In genomic region chr17:53462393-53462811, GRCh38 we compare ENCODE assay signal across 19 cellular contexts.
A peak's percentile ranks its signal among the peaks of the same experiment; 100 is the strongest.
DNase-seq lines count a peak whose midpoint lies in the region; ATAC-seq and TF ChIP-seq lines count a peak whose summit lies in the region.
"Had no signal": no experiment of that assay in that cellular context is flagged by ENCODE, and none has a peak within 500 bp of the region (broad histone marks: within the 10 kb centered on the region; RNA-seq: fewer than 3 reads in every experiment).

No MANE protein-coding gene starts in this region.

- no peak for ATAC-seq in SK-N-SH treated with all-trans-retinoic acid at 6 μM for 48 hours
- ATAC-seq: activated naive CD8-positive, alpha-beta T cell treated with anti-CD3 and anti-CD28 coated beads, Interleukin-2, amount 50 U/mL, for 24 hours had no signal

- no peak overlapping the region for H4K8ac ChIP-seq in mesenchymal stem cell (ENCODE audit: low read length)

- no peak overlapping the region for H2AFZ ChIP-seq in mesenchymal stem cell (ENCODE audit: low read depth, low read length)

- peaks cover 2% of the 10 kb centered on the region for H3K4me1 ChIP-seq in mesenchymal stem cell (ENCODE audit: control insufficient read depth, insufficient read depth, low read depth, low read length)
- H3K4me1 ChIP-seq: prostate gland had no signal

- H3K4ac ChIP-seq in mesenchymal stem cell (ENCODE audit: low read depth in 1 of 2, low read length in 2 of 2): no peak overlapping the region

- TF ChIP-seq CTCF in epithelial cell of esophagus (IDR thresholded peaks at IDR 0.05; ENCODE audit: insufficient read depth, low read depth, low read length, missing control alignments): no peak

- H3K9ac ChIP-seq in mesenchymal stem cell (ENCODE audit: low read length): no peak overlapping the region

- H2AK5ac ChIP-seq in mesenchymal stem cell (ENCODE audit: low read length, severe bottlenecking): no peak overlapping the region

- peak; percentile 61 for DNase-seq in EL
- DNase-seq in epithelial cell of esophagus (ENCODE audit: low read depth): peak; percentile 61
- peak; percentile 39 for DNase-seq in mesenchymal stem cell
- DNase-seq in islet precursor cell: no peak
- no peak for DNase-seq in T-helper 2 cell
- DNase-seq in NCI-H446 (lab: John Stamatoyannopoulos, UW): no peak
- DNase-seq in 8988T: no peak
- DNase-seq: activated CD4-positive, alpha-beta T cell treated with anti-CD3 and anti-CD28 coated beads, Interleukin-2, amount 10 ng/mL, durations not matched to agents 7 days and 5 days; activated CD8-positive, alpha-beta memory T cell treated with anti-CD3 and anti-CD28 coated beads, Interleukin-2, amount 50 U/mL, for 4 hours; activated naive CD8-positive, alpha-beta T cell treated with anti-CD3 and anti-CD28 coated beads, Interleukin-2, amount 50 U/mL, for 24 hours; CD4-positive, CD25-positive, alpha-beta regulatory T cell; DMS153; effector CD4-positive, alpha-beta T cell; NCI-H1048; NCI-H2081 treated with DMSO at 0.1 percent for 48 hours; NK-92 treated with Interleukin-12 subunit alpha and Interleukin-12 subunit beta, amount 100 ng/mL, for 24 hours; stimulated activated CD4-positive, alpha-beta T cell treated with anti-CD3 and anti-CD28 coated beads, Interleukin-4, amount 100 ng/mL, for 24 hours had no signal

- H2BK12ac ChIP-seq in mesenchymal stem cell (ENCODE audit: low read length in 2 of 2): no peak overlapping the region

- no peaks in the 10 kb centered on the region for H3K79me1 ChIP-seq in mesenchymal stem cell (replicated peaks; ENCODE audit: low read length, poor library complexity, severe bottlenecking)

- H4K91ac ChIP-seq in mesenchymal stem cell (ENCODE audit: low read length): no peak overlapping the region

- H3K18ac ChIP-seq in mesenchymal stem cell (ENCODE audit: low read depth in 1 of 2, low read length in 2 of 2): no peak overlapping the region

- no peak overlapping the region for H3K4me2 ChIP-seq in mesenchymal stem cell (ENCODE audit: low read length, poor library complexity, severe bottlenecking)

- H3K9me3 ChIP-seq in mesenchymal stem cell (ENCODE audit: control insufficient read depth, low read length): peaks cover 1% of the 10 kb centered on the region
- H3K9me3 ChIP-seq: prostate gland had no signal

- H3K4me3 ChIP-seq in epithelial cell of esophagus (ENCODE audit: low read length) (no peak overlapping the region), mesenchymal stem cell (ENCODE audit: insufficient read depth in 1 of 2, low read depth in 1 of 2, low read length in 2 of 2) (no peak overlapping the region)
- H3K4me3 ChIP-seq: prostate gland had no signal

- H3K23ac ChIP-seq in mesenchymal stem cell (ENCODE audit: low read length in 2 of 2): no peak overlapping the region

- H3K14ac ChIP-seq in mesenchymal stem cell (ENCODE audit: low read length in 2 of 2): no peak overlapping the region

- peak overlapping the region; percentile 64 for H3K27ac ChIP-seq in mesenchymal stem cell (ENCODE audit: low read length, poor library complexity, severe bottlenecking)
- H3K27ac ChIP-seq: prostate gland had no signal

- H2BK5ac ChIP-seq in mesenchymal stem cell (ENCODE audit: low read depth, low read length, poor library complexity, severe bottlenecking): no peak overlapping the region

- no peak overlapping the region for H2BK120ac ChIP-seq in mesenchymal stem cell (ENCODE audit: low read depth, low read length)

- H2BK15ac ChIP-seq in mesenchymal stem cell (ENCODE audit: low read depth, poor library complexity, severe bottlenecking): no peak overlapping the region

- H3K27me3 ChIP-seq in mesenchymal stem cell (ENCODE audit: control insufficient read depth in 1 of 2, insufficient read depth in 1 of 2, low read length in 2 of 2): no peaks in the 10 kb centered on the region

- H3K36me3 ChIP-seq in mesenchymal stem cell (ENCODE audit: control insufficient read depth in 1 of 2, insufficient read depth in 2 of 2, low read depth in 1 of 2, low read length in 2 of 2): no peaks in the 10 kb centered on the region
- H3K36me3 ChIP-seq: prostate gland had no signal

- 50% methylated on average over 1 of the region's 1 CpG for WGBS in mesenchymal stem cell

TF ChIP-seq in SK-N-SH treated with all-trans-retinoic acid at 6 μM for 48 hours, 23 proteins besides CTCF, POLR2A, EP300 and RAD21 (continues in another document):
- TF ChIP-seq CSDC2 (CRISPR knock-in tag; IDR thresholded peaks at IDR 0.05) (peak; percentile 98), ZFP3 (CRISPR knock-in tag; IDR thresholded peaks at IDR 0.05) (peak; percentile 91), ZNF70 (CRISPR knock-in tag; IDR thresholded peaks at IDR 0.05) (no peak), ZNF565 (CRISPR knock-in tag; conservative IDR thresholded peaks at IDR 0.05; ENCODE audit: low read depth) (peak; percentile 80; the same call in 1 of the 2 replicates), CSRNP3 (CRISPR knock-in tag; IDR thresholded peaks at IDR 0.05) (peak; percentile 95), RARB (CRISPR knock-in tag; IDR thresholded peaks at IDR 0.05) (no peak), POU6F1 (CRISPR knock-in tag; IDR thresholded peaks at IDR 0.05; ENCODE audit: borderline replicate concordance, low read depth) (peak; percentile 98; the same call in 1 of the 2 replicates), TSHZ2 (CRISPR knock-in tag; IDR thresholded peaks at IDR 0.05) (peak; percentile 97), ISL1 (CRISPR knock-in tag; IDR thresholded peaks at IDR 0.05) (peak; percentile 100), PATZ1 (CRISPR knock-in tag; IDR thresholded peaks at IDR 0.05; ENCODE audit: borderline replicate concordance) (peak; percentile 94), PPARA (CRISPR knock-in tag; IDR thresholded peaks at IDR 0.05; ENCODE audit: borderline replicate concordance) (no peak), OSR1 (CRISPR knock-in tag; IDR thresholded peaks at IDR 0.05) (no peak), BACH2 (CRISPR knock-in tag; IDR thresholded peaks at IDR 0.05; ENCODE audit: borderline replicate concordance) (no peak)

Comparison
In these comparisons a context has a peak if more than half of its experiments do, and no peak if none do; other contexts are left out.
1. DNase-seq: peak in EL (single experiment), epithelial cell of esophagus (single experiment) and mesenchymal stem cell (single experiment); none in islet precursor cell (single experiment), T-helper 2 cell (0 of 5), NCI-H446 (0 of 2) and 8988T (single experiment).